In genomic region chr16:15888072-15888976, GRCh38 we compare ENCODE assay signal across 8 cellular contexts. TPM values are rescaled to one million over a fixed set of nuclear protein-coding genes. Genes with fewer than 3 reads are reported as not detected.
DNase-seq lines count a peak whose midpoint lies in the region; ATAC-seq and TF ChIP-seq lines count a peak whose summit lies in the region.

A gene with protein sequence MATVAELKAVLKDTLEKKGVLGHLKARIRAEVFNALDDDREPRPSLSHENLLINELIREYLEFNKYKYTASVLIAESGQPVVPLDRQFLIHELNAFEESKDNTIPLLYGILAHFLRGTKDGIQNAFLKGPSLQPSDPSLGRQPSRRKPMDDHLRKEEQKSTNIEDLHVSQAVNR (minus strand): TSS chr16:15888603. CDS start chr16:15888585, 18 bp downstream.

- peak within 1 kb of the TSS; percentile 74 to 91 for H3K27ac ChIP-seq in uterus

- peaks cover 19% of the 10 kb centered on the region for H3K4me1 Mint-ChIP-seq in T-helper 17 cell

- peaks cover 0 to 8% of the 10 kb centered on the region in 2 donors for H3K4me1 ChIP-seq in uterus

- peak; percentile 97 for ATAC-seq in HG02885 (IDR thresholded peaks at IDR 0.05; ENCODE audit: poor library complexity, unreplicated experiment)
- peak; percentile 99 for ATAC-seq in T-helper 17 cell
- ATAC-seq in left ventricle myocardium superior, result peak; percentile 100

- DNase-seq in NCI-H1694 treated with DMSO at 0.1 percent for 48 hours (lab: John Stamatoyannopoulos, UW) (peak; percentile 95), T-helper 17 cell (peak; percentile 98 to 99 (median 99)), amygdala (lab: John Stamatoyannopoulos, UW) (peak; percentile 87 to 100 (median 97)), left ventricle myocardium superior (peak; percentile 100), pulmonary artery endothelial cell (ENCODE audit: low read depth, low spot score) (peak; percentile 96), uterus (peak; percentile 99 to 100)

- H3K27ac Mint-ChIP-seq in T-helper 17 cell, result peak within 1 kb of the TSS; percentile 98

- no peaks in the 10 kb centered on the region for H3K9me3 ChIP-seq in T-helper 17 cell (ENCODE audit: control insufficient read depth, low read length, poor library complexity, severe bottlenecking)
- no peaks in the 10 kb centered on the region for H3K9me3 ChIP-seq in uterus

- peak within 1 kb of the TSS; percentile 100 for H3K4me3 Mint-ChIP-seq in T-helper 17 cell

- intact Hi-C loops in left ventricle myocardium superior (cut with micrococcal nuclease), result loop anchor here (5.0 kb wide), 1 partner anchor 239 kb away; no protein-coding TSS in a partner anchor
- intact Hi-C loops in uterus (cut with DNase I; ENCODE audit: low total_unique reads), result no loop called here

- no peaks in the 10 kb centered on the region for H3K27me3 Mint-ChIP-seq in T-helper 17 cell

- H3K27me3 ChIP-seq in uterus, result no peaks in the 10 kb centered on the region

- TF ChIP-seq CTCF in uterus (IDR thresholded peaks at IDR 0.05), result peak; percentile 17 to 60 (median 43)

- peak within 1 kb of the TSS; percentile 96 to 97 for H3K4me3 ChIP-seq in uterus

- H3K36me3 Mint-ChIP-seq in T-helper 17 cell (ENCODE audit: low read depth), result peaks cover 3% of the 10 kb centered on the region

- peak; percentile 77 for TF ChIP-seq POLR2A in GM15510 (IDR thresholded peaks at IDR 0.05; ENCODE audit: borderline replicate concordance, extremely low read depth, insufficient read length)
- peak; percentile 63 to 73 for TF ChIP-seq POLR2A in uterus (IDR thresholded peaks at IDR 0.05)

- H3K36me3 ChIP-seq in uterus, result no peaks in the 10 kb centered on the region

RNA-seq across cellular contexts. Expression of the gene that starts here (rescaled TPM):
- 10 to 100 TPM; 16.3 to 20.4 TPM for total RNA-seq in T-helper 17 cell
- 30.6 TPM for total RNA-seq in left ventricle myocardium superior
- 27.5 and 30.5 TPM in 2 replicates for total RNA-seq in pulmonary artery endothelial cell
- total RNA-seq in uterus, result 100 to 1,000 TPM in 1 of 4 donors, 10 to 100 TPM in 3; 13.8 to 101 (median 47.9) TPM

Comparison
In these comparisons a context has a peak if more than half of its experiments do, and no peak if none do; other contexts are left out.
1. Peak in every context shown above with its lines: DNase-seq, ATAC-seq, H3K4me3 ChIP-seq and H3K27ac ChIP-seq.